In genomic region chr1:67691712-67692111, GRCh38 we compare ENCODE assay signal across 1 cellular context.
TF ChIP-seq lines count a peak whose summit lies in the region.

No MANE protein-coding gene starts in this region.

TF ChIP-seq in K562, 482 proteins besides CTCF, POLR2A, EP300 and RAD21 (continued from another document and continues in another):
- TF ChIP-seq POLR2AphosphoS5 (IDR thresholded peaks at IDR 0.05; ENCODE audit: control insufficient read depth, insufficient read depth, low read depth, low read length) = no peak; the same call in 1 of the 2 replicates
- TF ChIP-seq KDM1A (IDR thresholded peaks at IDR 0.05) = peak in 1 of 2 experiments; percentile 43; a peak in 2 of 4 replicates
- TF ChIP-seq ZZZ3 (IDR thresholded peaks at IDR 0.05) = no peak
- no peak for TF ChIP-seq TFAM (CRISPR knock-in tag; conservative IDR thresholded peaks at IDR 0.05)
- 0 out of 2 replicates have a peak, but pooled peaks have one; percentile 15 for TF ChIP-seq CXXC5 (CRISPR knock-in tag; IDR thresholded peaks at IDR 0.05)
- peak; percentile 43 for TF ChIP-seq SUPT5H (IDR thresholded peaks at IDR 0.05)
- TF ChIP-seq ZNF830 (CRISPR knock-in tag; IDR thresholded peaks at IDR 0.05) = no peak
- TF ChIP-seq ZEB2 (IDR thresholded peaks at IDR 0.05) = no peak
- peak; percentile 28; the same call in 1 of the 2 replicates for TF ChIP-seq ETV5 (CRISPR knock-in tag; IDR thresholded peaks at IDR 0.05; ENCODE audit: low read depth)
- TF ChIP-seq ELF1 (tag; IDR thresholded peaks at IDR 0.05) = no peak
- TF ChIP-seq NR3C1 (CRISPR knock-in tag; IDR thresholded peaks at IDR 0.05) = no peak
- no peak for TF ChIP-seq ATF7 (IDR thresholded peaks at IDR 0.05)
- no peak for TF ChIP-seq ZNF165 (CRISPR knock-in tag; IDR thresholded peaks at IDR 0.05; ENCODE audit: borderline replicate concordance)
- TF ChIP-seq ZNF764 (CRISPR knock-in tag; IDR thresholded peaks at IDR 0.05; ENCODE audit: low read depth) = no peak
- TF ChIP-seq ZNF408 (CRISPR knock-in tag; IDR thresholded peaks at IDR 0.05; ENCODE audit: low read depth) = no peak
- no peak for TF ChIP-seq CHD4 (IDR thresholded peaks at IDR 0.05; ENCODE audit: insufficient read depth, insufficient replicate concordance, low read depth, low read length, poor library complexity, severe bottlenecking)
- peak; percentile 8 for TF ChIP-seq RBM25 (IDR thresholded peaks at IDR 0.05; ENCODE audit: low read depth, low read length, severe bottlenecking)
- no peak for TF ChIP-seq NR2F6 (CRISPR knock-in tag; IDR thresholded peaks at IDR 0.05)
- TF ChIP-seq YBX1 (IDR thresholded peaks at IDR 0.05) = no peak
- 0 out of 4 replicates have a peak, but pooled peaks of 1 of the 2 experiments have one; percentile 26 for TF ChIP-seq RCOR1 (IDR thresholded peaks at IDR 0.05; ENCODE audit: borderline replicate concordance in 1 of 2, low read depth in 2 of 2, low read length in 2 of 2)
- no peak for TF ChIP-seq SAP30 (IDR thresholded peaks at IDR 0.05; ENCODE audit: borderline replicate concordance, insufficient read depth, low read depth, low read length, poor library complexity, severe bottlenecking)
- TF ChIP-seq IRF9 (tag; IDR thresholded peaks at IDR 0.05) = no peak
- no peak for TF ChIP-seq ZFP36 (IDR thresholded peaks at IDR 0.05; ENCODE audit: low read depth, low read length, partially characterized antibody)
- TF ChIP-seq CREB1 (IDR thresholded peaks at IDR 0.05) = no peak
- TF ChIP-seq CREB1 (CRISPR knock-in tag; IDR thresholded peaks at IDR 0.05) = no peak
- TF ChIP-seq SREBF1 (IDR thresholded peaks at IDR 0.05; ENCODE audit: borderline replicate concordance, low read depth, low read length) = no peak
- no peak for TF ChIP-seq ELF2 (CRISPR knock-in tag; IDR thresholded peaks at IDR 0.05)
- TF ChIP-seq DACH1 (IDR thresholded peaks at IDR 0.05; ENCODE audit: partially characterized antibody) = peak; percentile 76
- no peak for TF ChIP-seq MCM3 (IDR thresholded peaks at IDR 0.05)
- TF ChIP-seq MCM7 (IDR thresholded peaks at IDR 0.05) = no peak
- TF ChIP-seq STAG1 (CRISPR knock-in tag; IDR thresholded peaks at IDR 0.05; ENCODE audit: borderline replicate concordance) = no peak
- no peak for TF ChIP-seq ZNF445 (CRISPR knock-in tag; IDR thresholded peaks at IDR 0.05; ENCODE audit: low read depth)
- no peak for TF ChIP-seq ZSCAN32 (CRISPR knock-in tag; IDR thresholded peaks at IDR 0.05)
- TF ChIP-seq ZBTB2 (IDR thresholded peaks at IDR 0.05) = 0 out of 2 replicates have a peak, but pooled peaks have one; percentile 32
- TF ChIP-seq PBX2 (CRISPR knock-in tag; IDR thresholded peaks at IDR 0.05; ENCODE audit: low read depth) = no peak
- TF ChIP-seq PBX2 (tag; conservative IDR thresholded peaks at IDR 0.05; ENCODE audit: low read depth) = peak; percentile 72
- no peak for TF ChIP-seq TCF7L2 (IDR thresholded peaks at IDR 0.05; ENCODE audit: low read depth, low read length)
- TF ChIP-seq ZNF316 (IDR thresholded peaks at IDR 0.05) = no peak
- no peak for TF ChIP-seq NFATC3 (IDR thresholded peaks at IDR 0.05)
- peak; percentile 96 for TF ChIP-seq MEIS2 (IDR thresholded peaks at IDR 0.05; ENCODE audit: partially characterized antibody)
- TF ChIP-seq ZNF551 (CRISPR knock-in tag; IDR thresholded peaks at IDR 0.05) = no peak
- no peak for TF ChIP-seq ZNF395 (CRISPR knock-in tag; IDR thresholded peaks at IDR 0.05)
- TF ChIP-seq ZNF584 (CRISPR knock-in tag; IDR thresholded peaks at IDR 0.05; ENCODE audit: low read depth) = no peak
- TF ChIP-seq HDAC2 (IDR thresholded peaks at IDR 0.05) = peak; percentile 20; the same call in 1 of the 2 replicates
- TF ChIP-seq MEF2D (tag; conservative IDR thresholded peaks at IDR 0.05; ENCODE audit: low read depth) = peak; percentile 76; the same call in 1 of the 2 replicates
- TF ChIP-seq REST (CRISPR knock-in tag; IDR thresholded peaks at IDR 0.05; ENCODE audit: low read depth) = no peak
- no peak for TF ChIP-seq CAMTA2 (CRISPR knock-in tag; conservative IDR thresholded peaks at IDR 0.05)
- TF ChIP-seq TOE1 (IDR thresholded peaks at IDR 0.05; ENCODE audit: borderline replicate concordance) = no peak
- TF ChIP-seq TOE1 (CRISPR knock-in tag; IDR thresholded peaks at IDR 0.05; ENCODE audit: borderline replicate concordance, low read depth) = no peak
- no peak for TF ChIP-seq FOXK2 (conservative IDR thresholded peaks at IDR 0.05 in 1 of 2, IDR thresholded peaks at IDR 0.05 in 1 of 2; ENCODE audit: low read depth in 2 of 2)
- TF ChIP-seq JUND (IDR thresholded peaks at IDR 0.05; ENCODE audit: borderline replicate concordance, low read depth, low read length) = no peak
- TF ChIP-seq JUND (tag; IDR thresholded peaks at IDR 0.05; ENCODE audit: borderline replicate concordance, low read depth, low read length) = no peak; the same call in 2 of the 3 replicates
- no peak for TF ChIP-seq ZFP1 (CRISPR knock-in tag; IDR thresholded peaks at IDR 0.05)
- peak; percentile 11; the same call in 1 of the 2 replicates for TF ChIP-seq EGR1 (conservative IDR thresholded peaks at IDR 0.05)
- TF ChIP-seq ZNF280B (CRISPR knock-in tag; IDR thresholded peaks at IDR 0.05) = no peak
- TF ChIP-seq ELF4 (CRISPR knock-in tag; IDR thresholded peaks at IDR 0.05) = no peak
- TF ChIP-seq ARHGAP35 (IDR thresholded peaks at IDR 0.05; ENCODE audit: partially characterized antibody) = no peak
- 0 out of 4 replicates have a peak, but pooled peaks of 1 of the 2 experiments have one; percentile 20 for TF ChIP-seq HDAC1 (IDR thresholded peaks at IDR 0.05)
- TF ChIP-seq ZNF778 (CRISPR knock-in tag; IDR thresholded peaks at IDR 0.05) = no peak
- TF ChIP-seq MAZ (CRISPR knock-in tag; conservative IDR thresholded peaks at IDR 0.05 in 1 of 2, IDR thresholded peaks at IDR 0.05 in 1 of 2) = no peak
- no peak for TF ChIP-seq ZNF518B (CRISPR knock-in tag; IDR thresholded peaks at IDR 0.05)
